ENCODE assay signal across 24 cellular contexts in the genomic region with DNA sequence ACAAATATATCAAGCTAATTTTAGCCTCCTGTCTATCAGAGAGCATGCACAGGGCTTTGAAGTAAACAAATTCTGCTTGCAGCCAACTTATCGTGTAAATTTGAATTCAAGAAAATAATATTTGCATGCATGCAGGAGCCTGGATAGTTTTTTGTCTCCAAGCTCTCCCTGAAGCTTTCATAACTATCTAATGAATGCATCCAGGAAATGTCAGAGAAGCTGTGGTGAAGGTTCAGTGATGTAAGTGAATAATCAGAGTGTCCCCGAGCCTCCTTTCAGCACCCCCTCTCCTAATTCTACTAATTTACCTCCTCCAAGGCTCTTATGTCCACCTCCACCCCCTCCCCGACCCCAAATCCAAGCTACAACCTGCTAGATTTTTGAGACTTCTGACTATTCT.
"Had no signal": no experiment of that assay in that cellular context is flagged by ENCODE, and none has a peak within 500 bp of the region (broad histone marks: within the 10 kb centered on the region; RNA-seq: fewer than 3 reads in every experiment).

No MANE protein-coding gene starts in this region.

- H3K36me3 Mint-ChIP-seq: activated CD4-positive, alpha-beta memory T cell treated with anti-CD3 and anti-CD28 coated beads for 36 hours; activated naive CD4-positive, alpha-beta T cell treated with anti-CD3 and anti-CD28 coated beads, Interleukin-2, amount 50 U/mL, for 24 hours had no signal

- H3K4me3 ChIP-seq: colonic mucosa, lung, right lobe of liver, testis, upper lobe of left lung, vagina had no signal

- DNase-seq: activated CD4-positive, alpha-beta memory T cell treated with anti-CD3 and anti-CD28 coated beads for 36 hours; activated CD4-positive, alpha-beta T cell treated with anti-CD3 and anti-CD28 coated beads, Interleukin-2, amount 10 ng/mL, durations not matched to agents 24 days and 14 days; activated CD4-positive, CD25-positive, alpha-beta regulatory T cell treated with anti-CD3 and anti-CD28 coated beads, Interleukin-2, amount 50 U/mL, for 72 hours; activated CD8-positive, alpha-beta memory T cell treated with anti-CD3 and anti-CD28 coated beads, Interleukin-2, amount 50 U/mL, for 48 hours; activated naive CD8-positive, alpha-beta T cell treated with anti-CD3 and anti-CD28 coated beads, Interleukin-2, amount 50 U/mL, for 24 hours; activated T-cell treated with anti-CD3 and anti-CD28 coated beads, Interleukin-2, amount 50 U/mL, for 24 hours; colonic mucosa; effector CD8-positive, alpha-beta T cell; foreskin fibroblast; kidney glomerular epithelial cell; right lobe of liver; stimulated activated CD4-positive, alpha-beta T cell treated with anti-CD3 and anti-CD28 coated beads, Interleukin-4, amount 100 ng/mL, for 1 hour; stimulated activated naive CD8-positive, alpha-beta T cell treated with anti-CD3 and anti-CD28 coated beads, Interleukin-15, Interleukin-2, amounts not matched to agents 100 U/mL and 50 U/mL, for 24 hours; testis; upper lobe of left lung; WERI-Rb-1 had no signal

- H3K9me3 ChIP-seq: colonic mucosa, right lobe of liver, testis, upper lobe of left lung, vagina had no signal

- H3K27ac ChIP-seq: colonic mucosa, testis, upper lobe of left lung, vagina, WERI-Rb-1 had no signal

- ATAC-seq: activated naive CD8-positive, alpha-beta T cell treated with anti-CD3 and anti-CD28 coated beads, Interleukin-2, amount 50 U/mL, for 24 hours; left lobe of liver; right lobe of liver; stimulated activated naive CD8-positive, alpha-beta T cell treated with anti-CD3 and anti-CD28 coated beads, Interleukin-15, Interleukin-2, amounts not matched to agents 100 U/mL and 50 U/mL, for 24 hours had no signal

- H3K36me3 ChIP-seq: colonic mucosa, right lobe of liver, upper lobe of left lung, vagina, WERI-Rb-1 had no signal

- H3K27me3 Mint-ChIP-seq: activated CD4-positive, alpha-beta memory T cell treated with anti-CD3 and anti-CD28 coated beads for 36 hours; activated naive CD4-positive, alpha-beta T cell treated with anti-CD3 and anti-CD28 coated beads, Interleukin-2, amount 50 U/mL, for 24 hours; activated naive CD8-positive, alpha-beta T cell treated with anti-CD3 and anti-CD28 coated beads, Interleukin-2, amount 50 U/mL, for 24 hours; activated T-cell treated with anti-CD3 and anti-CD28 coated beads, Interleukin-2, amount 50 U/mL, for 24 hours; central memory CD8-positive, alpha-beta T cell; progenitor cell of endocrine pancreas had no signal

- H3K27ac Mint-ChIP-seq: activated CD4-positive, alpha-beta memory T cell treated with anti-CD3 and anti-CD28 coated beads for 36 hours; activated CD4-positive, alpha-beta T cell treated with anti-CD3 and anti-CD28 coated beads, Interleukin-2, amount 10 ng/mL, durations not matched to agents 24 days and 14 days; activated naive CD4-positive, alpha-beta T cell treated with anti-CD3 and anti-CD28 coated beads, Interleukin-2, amount 50 U/mL, for 24 hours; activated naive CD8-positive, alpha-beta T cell treated with anti-CD3 and anti-CD28 coated beads, Interleukin-2, amount 50 U/mL, for 24 hours; activated T-cell treated with anti-CD3 and anti-CD28 coated beads, Interleukin-2, amount 50 U/mL, for 24 hours; activated T-helper 2 cell treated with anti-CD3 and anti-CD28 coated beads, Interferon-gamma antibody, Interleukin-2, Interleukin-4, amounts not matched to agents 10 μg/mL and 5 μg/mL and 100 μg/mL, durations not matched to agents 14 hours and 24 hours and 36 hours; progenitor cell of endocrine pancreas had no signal

- H3K27me3 ChIP-seq: colonic mucosa, right lobe of liver, testis, upper lobe of left lung, vagina had no signal

- H3K4me3 Mint-ChIP-seq: activated CD4-positive, alpha-beta memory T cell treated with anti-CD3 and anti-CD28 coated beads for 36 hours; activated CD4-positive, alpha-beta T cell treated with anti-CD3 and anti-CD28 coated beads, Interleukin-2, amount 10 ng/mL, durations not matched to agents 24 days and 14 days; activated naive CD4-positive, alpha-beta T cell treated with anti-CD3 and anti-CD28 coated beads, Interleukin-2, amount 50 U/mL, for 24 hours; activated naive CD8-positive, alpha-beta T cell treated with anti-CD3 and anti-CD28 coated beads, Interleukin-2, amount 50 U/mL, for 24 hours; activated T-cell treated with anti-CD3 and anti-CD28 coated beads, Interleukin-2, amount 50 U/mL, for 24 hours; central memory CD8-positive, alpha-beta T cell; nephron had no signal

- H3K9me3 Mint-ChIP-seq: activated CD4-positive, alpha-beta memory T cell treated with anti-CD3 and anti-CD28 coated beads for 36 hours; activated CD4-positive, alpha-beta T cell treated with anti-CD3 and anti-CD28 coated beads, Interleukin-2, amount 10 ng/mL, durations not matched to agents 24 days and 14 days; activated naive CD4-positive, alpha-beta T cell treated with anti-CD3 and anti-CD28 coated beads, Interleukin-2, amount 50 U/mL, for 24 hours; activated naive CD8-positive, alpha-beta T cell treated with anti-CD3 and anti-CD28 coated beads, Interleukin-2, amount 50 U/mL, for 24 hours; activated T-cell treated with anti-CD3 and anti-CD28 coated beads, Interleukin-2, amount 50 U/mL, for 24 hours; activated T-helper 2 cell treated with anti-CD3 and anti-CD28 coated beads, Interferon-gamma antibody, Interleukin-2, Interleukin-4, amounts not matched to agents 10 μg/mL and 5 μg/mL and 100 μg/mL, durations not matched to agents 14 hours and 24 hours and 36 hours; central memory CD8-positive, alpha-beta T cell; nephron had no signal

- H3K4me1 ChIP-seq: right lobe of liver had no signal
